In genomic region chr17:32127156-32127897, GRCh38 we compare ENCODE assay signal across 8 cellular contexts. TPM values are rescaled to one million over a fixed set of nuclear protein-coding genes. Genes with fewer than 3 reads are reported as not detected.
DNase-seq lines count a peak whose midpoint lies in the region; ATAC-seq and TF ChIP-seq lines count a peak whose summit lies in the region.

No MANE protein-coding gene starts in this region.

- ATAC-seq in GM18511 (IDR thresholded peaks at IDR 0.05; ENCODE audit: unreplicated experiment) (peak; percentile 88), HG03025 (IDR thresholded peaks at IDR 0.05; ENCODE audit: low FRiP score, unreplicated experiment) (peak; percentile 69)

- H3K4me1 ChIP-seq in mammary epithelial cell (ENCODE audit: insufficient read depth, low read length) (peaks cover 3% of the 10 kb centered on the region), smooth muscle cell (ENCODE audit: low read depth) (peaks cover 12% of the 10 kb centered on the region)

- CTCF ChIA-PET in mammary epithelial cell (lab: Charles Lee; ENCODE audit: low non-redundant PET), result interaction anchor here (0.5 kb wide), 1 partner anchor 12 kb away, joined by 3 read pairs; no protein-coding TSS in a partner anchor

- BruUV-seq in mammary epithelial cell (replicated peaks; lab: Mats Ljungman, UMichigan), result TSS peak; percentile 91

- peaks cover 0 to 1% (median 1%) of the 10 kb centered on the region in 3 donors for H3K27me3 Mint-ChIP-seq in immature natural killer cell (ENCODE audit: low read depth in 3 of 3)

- dilution Hi-C loops in mammary epithelial cell (cut with HindIII; ENCODE audit: low sequenced_read_pairs), result no loop called here

- no peaks in the 10 kb centered on the region for H3K36me3 ChIP-seq in mammary epithelial cell (ENCODE audit: insufficient read depth, low read length)
- no peaks in the 10 kb centered on the region for H3K36me3 ChIP-seq in smooth muscle cell (ENCODE audit: low read depth)

- H3K9me3 Mint-ChIP-seq in immature natural killer cell, result peaks cover 0 to 1% (median 0%) of the 10 kb centered on the region in 6 donors

- H3K9me3 ChIP-seq in mammary epithelial cell (replicated peaks; ENCODE audit: insufficient read depth, low read length) (no peaks in the 10 kb centered on the region), smooth muscle cell (replicated peaks; ENCODE audit: low read depth) (no peaks in the 10 kb centered on the region)

- H3K79me2 ChIP-seq in mammary epithelial cell (ENCODE audit: insufficient read depth, low read length) (no peaks in the 10 kb centered on the region), smooth muscle cell (ENCODE audit: low read depth) (no peaks in the 10 kb centered on the region)

- TF ChIP-seq CTCF in WI38 (IDR thresholded peaks at IDR 0.05; ENCODE audit: low read depth, low read length), result no peak
- TF ChIP-seq CTCF in mammary epithelial cell (conservative IDR thresholded peaks at IDR 0.05 in 1 of 2, IDR thresholded peaks at IDR 0.05 in 1 of 2; ENCODE audit: extremely low read depth in 1 of 2, insufficient read depth in 1 of 2, low read depth in 1 of 2, low read length in 2 of 2), result no peak
- TF ChIP-seq CTCF in smooth muscle cell (IDR thresholded peaks at IDR 0.05; ENCODE audit: borderline replicate concordance, insufficient read depth, poor library complexity, severe bottlenecking), result no peak

- intact Hi-C loops in mammary epithelial cell (cut with micrococcal nuclease), result loop anchor here (10.0 kb wide), 1 partner anchor 53 kb away; no protein-coding TSS in a partner anchor

- H3K27ac Mint-ChIP-seq in immature natural killer cell, result peak overlapping the region; percentile 94 to 99 (median 96)

- H3K4me2 ChIP-seq in mammary epithelial cell (ENCODE audit: insufficient read depth, low read depth, low read length) (peak overlapping the region; percentile 80), smooth muscle cell (peak overlapping the region; percentile 83)

- in situ Hi-C loops in mammary epithelial cell (cut with MboI; ENCODE audit: low sequenced_read_pairs in 2 of 2), result no loop called here

- H3K4me1 Mint-ChIP-seq in immature natural killer cell, result peaks cover 27 to 34% of the 10 kb centered on the region in 2 donors

- DNase-seq in NCI-H2171 (lab: John Stamatoyannopoulos, UW), result peak; percentile 80
- DNase-seq in mammary epithelial cell, result peak; percentile 86
- DNase-seq in immature natural killer cell, result peak; percentile 78 to 81 (median 81)
- peak; percentile 22 for DNase-seq in smooth muscle cell (lab: John Stamatoyannopoulos, UW; ENCODE audit: unreplicated experiment)
- DNase-seq in NCI-H187 treated with DMSO at 0.1 percent for 48 hours (lab: John Stamatoyannopoulos, UW), result no peak

- WGBS in mammary epithelial cell (ENCODE audit: low coverage, missing lambda C conversion rate), result 1% methylated on average over 23 of the region's 25 CpGs
- 3% methylated on average over 25 of the region's 25 CpGs for WGBS in smooth muscle cell (ENCODE audit: low lambda C conversion rate)

- H2AFZ ChIP-seq in mammary epithelial cell (ENCODE audit: low read depth, low read length) (peak overlapping the region; percentile 99), smooth muscle cell (ENCODE audit: low read depth) (peak overlapping the region; percentile 98)

- peak overlapping the region; percentile 82 for H3K27ac ChIP-seq in mammary epithelial cell (ENCODE audit: insufficient read depth, low read depth, low read length)
- H3K27ac ChIP-seq in smooth muscle cell (ENCODE audit: low read depth), result peak overlapping the region; percentile 12

- no peaks in the 10 kb centered on the region for H3K27me3 ChIP-seq in mammary epithelial cell (ENCODE audit: insufficient read depth, low read length)
- no peaks in the 10 kb centered on the region for H3K27me3 ChIP-seq in smooth muscle cell (ENCODE audit: low read depth)

- H3F3A ChIP-seq in smooth muscle cell (ENCODE audit: low read depth), result no peaks in the 10 kb centered on the region

- no peaks in the 10 kb centered on the region for H4K20me1 ChIP-seq in mammary epithelial cell (ENCODE audit: insufficient read depth, low read length)
- H4K20me1 ChIP-seq in smooth muscle cell (ENCODE audit: low read depth), result no peaks in the 10 kb centered on the region

- H3K9ac ChIP-seq in mammary epithelial cell (ENCODE audit: insufficient read depth, low read length) (peak overlapping the region; percentile 81), smooth muscle cell (ENCODE audit: low read depth) (no peak overlapping the region)

- H3K36me3 Mint-ChIP-seq in immature natural killer cell, result peaks cover 0 to 5% (median 4%) of the 10 kb centered on the region in 3 donors

- H3K4me3 ChIP-seq in WI38 (ENCODE audit: low read depth, low read length), result peak overlapping the region; percentile 74
- peak overlapping the region; percentile 63 to 96 (median 79) for H3K4me3 ChIP-seq in mammary epithelial cell (replicated peaks in 1 of 3; ENCODE audit: insufficient read depth in 1 of 3, low read depth in 2 of 3, low read length in 3 of 3)
- H3K4me3 ChIP-seq in smooth muscle cell, result peak overlapping the region; percentile 58

- H3K4me3 Mint-ChIP-seq in immature natural killer cell, result peak overlapping the region; percentile 92 to 99 (median 98)

RNA-seq across cellular contexts. Expression of gene RHOT1, which starts 15.0 kb away (rescaled TPM):
- 10 to 100 TPM; 20.3 to 28.3 TPM for total RNA-seq in mammary epithelial cell
- 14.7 TPM for polyA plus RNA-seq in mammary epithelial cell
- polyA minus RNA-seq in mammary epithelial cell, result 25.9 TPM
- 10 to 100 TPM; 27.9 to 30.9 (median 30.3) TPM for polyA plus RNA-seq in immature natural killer cell
- total RNA-seq in smooth muscle cell, result 28.7 and 34.1 TPM in 2 replicates
- polyA plus RNA-seq in smooth muscle cell, result 21.6 and 23.6 TPM in 2 replicates
